In the genomic region with DNA sequence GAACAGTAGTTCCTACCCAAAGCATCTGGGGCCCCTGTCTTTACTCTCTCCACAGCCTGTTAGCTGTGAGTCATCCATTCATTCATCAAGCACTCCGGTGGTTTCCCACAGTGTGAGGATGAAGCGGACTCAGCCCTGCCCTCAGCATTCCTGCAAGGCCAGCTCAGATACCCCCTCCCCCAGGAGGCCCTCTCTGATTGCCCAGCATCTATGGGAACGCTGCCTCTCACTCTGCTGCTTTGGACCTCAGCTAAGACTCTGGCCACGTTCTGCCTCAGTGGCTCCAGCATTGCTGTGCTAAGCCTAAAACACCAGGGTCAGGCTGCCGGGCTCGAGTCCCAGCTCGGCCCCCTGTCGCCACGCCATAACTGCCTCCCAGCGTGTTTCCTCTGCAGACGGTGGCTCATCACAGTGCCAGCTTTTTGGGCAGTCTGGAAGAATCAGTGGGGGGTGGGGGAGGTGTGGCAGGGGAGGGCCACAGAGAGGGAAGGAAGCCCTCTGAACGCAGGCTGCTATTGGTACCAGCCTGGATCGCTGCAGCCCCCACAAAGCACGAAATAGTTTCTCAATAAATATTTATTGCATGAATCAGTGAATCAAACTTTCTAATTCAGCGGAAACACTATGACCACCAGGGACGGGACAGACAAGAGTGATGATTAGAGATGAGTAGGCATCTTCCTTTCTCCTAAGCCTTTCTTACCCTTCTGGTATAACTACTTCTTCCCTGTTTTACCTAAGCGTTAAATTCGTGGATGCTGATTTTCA, we compare ENCODE assay signal across 14 cellular contexts.
DNase-seq lines count a peak whose midpoint lies in the region; ATAC-seq and TF ChIP-seq lines count a peak whose summit lies in the region.
"Had no signal": no experiment of that assay in that cellular context is flagged by ENCODE, and none has a peak within 500 bp of the region (broad histone marks: within the 10 kb centered on the region; RNA-seq: fewer than 3 reads in every experiment).

No MANE protein-coding gene starts in this region.

- H2AFZ ChIP-seq in ACC112 (ENCODE audit: low read length, unreplicated experiment), result no peak overlapping the region

- H3K27me3 ChIP-seq in ACC112 (ENCODE audit: insufficient read depth, low read length) (no peaks in the 10 kb centered on the region), iPS DF 6.9 (ENCODE audit: control insufficient read depth, insufficient read depth, low read length) (no peaks in the 10 kb centered on the region), ascending aorta (no peaks in the 10 kb centered on the region)

- no peaks in the 10 kb centered on the region for H3K9me3 ChIP-seq in iPS DF 6.9 (ENCODE audit: control insufficient read depth, insufficient read depth, low read length)
- H3K9me3 ChIP-seq in ascending aorta, result no peaks in the 10 kb centered on the region

- H3K4me3 ChIP-seq in ACC112 (ENCODE audit: low read depth, low read length) (peak overlapping the region; percentile 37; the same call in 1 of the 2 replicates), iPS DF 6.9 (ENCODE audit: low read length) (no peak overlapping the region), ascending aorta (no peak overlapping the region)

- TF ChIP-seq CTCF in ascending aorta (IDR thresholded peaks at IDR 0.05), result no peak

- H3K79me2 ChIP-seq in ACC112 (ENCODE audit: control insufficient read depth, insufficient read depth, low read length, unreplicated experiment), result no peaks in the 10 kb centered on the region

- intact Hi-C loops in ascending aorta (cut with DNase I), result no loop called here

- ATAC-seq in HG03139 (IDR thresholded peaks at IDR 0.05; ENCODE audit: unreplicated experiment) (no peak), GM18498 (IDR thresholded peaks at IDR 0.05; ENCODE audit: unreplicated experiment) (no peak)

- DNase-seq in HPDE6-E6E7 (ENCODE audit: extremely low spot score) (peak; percentile 35), amniotic epithelial cell (ENCODE audit: low read depth) (peak; percentile 69), iPS DF 6.9 (ENCODE audit: low read depth, low spot score) (peak; percentile 4), HT-29 (ENCODE audit: low spot score) (no peak), ascending aorta (ENCODE audit: low spot score in 2 of 2) (no peak)
- DNase-seq: activated gamma-delta T cell; KG1; NCI-H526 treated with DMSO at 0.1 percent for 48 hours; stimulated activated CD4-positive, alpha-beta T cell treated with anti-CD3 and anti-CD28 coated beads, Interleukin-15, amount 100 ng/mL, for 24 hours; substantia nigra had no signal

- no CpG with 5 or more reads among the region's 18 CpGs for WGBS in iPS DF 6.9 (ENCODE audit: insufficient coverage, insufficient read length)

- H3K27ac ChIP-seq in ACC112 (ENCODE audit: low read depth, low read length) (peak overlapping the region; percentile 69), iPS DF 6.9 (ENCODE audit: low read length) (no peak overlapping the region), ascending aorta (no peak overlapping the region)
- H3K27ac ChIP-seq: C4-2B had no signal

- no peaks in the 10 kb centered on the region for H3K36me3 ChIP-seq in ACC112 (ENCODE audit: insufficient read depth, low read length)
- no peaks in the 10 kb centered on the region for H3K36me3 ChIP-seq in iPS DF 6.9 (ENCODE audit: control insufficient read depth, insufficient read depth, low read length)
- H3K36me3 ChIP-seq in ascending aorta, result no peaks in the 10 kb centered on the region

- H3K4me1 ChIP-seq in ACC112 (ENCODE audit: control insufficient read depth, insufficient read depth, low read length, unreplicated experiment), result peaks cover 27% of the 10 kb centered on the region
- H3K4me1 ChIP-seq in iPS DF 6.9 (ENCODE audit: control insufficient read depth, insufficient read depth, low read length), result peaks cover 1% of the 10 kb centered on the region; the same call in 1 of the 2 replicates
- no peaks in the 10 kb centered on the region for H3K4me1 ChIP-seq in ascending aorta

Comparison
In these comparisons a context has a peak if more than half of its experiments do, and no peak if none do; other contexts are left out.
1. DNase-seq: peak in HPDE6-E6E7 (single experiment), amniotic epithelial cell (single experiment) and iPS DF 6.9 (single experiment); none in HT-29 (single experiment) and ascending aorta (0 of 2).